Comparison of ENCODE assay signal across 15 cellular contexts in genomic region chr1:78229344-78229743, GRCh38.
DNase-seq lines count a peak whose midpoint lies in the region; TF ChIP-seq lines count a peak whose summit lies in the region.
"Had no signal": no experiment of that assay in that cellular context is flagged by ENCODE, and none has a peak within 500 bp of the region (broad histone marks: within the 10 kb centered on the region; RNA-seq: fewer than 3 reads in every experiment).

No MANE protein-coding gene starts in this region.

- H2BK5ac ChIP-seq in trophoblast cell (ENCODE audit: low read depth, low read length, poor library complexity), result no peak overlapping the region

- no peaks in the 10 kb centered on the region for H4K20me1 ChIP-seq in PC-9 (ENCODE audit: insufficient read depth)

- H3K79me2 ChIP-seq in PC-9 (ENCODE audit: low read depth) (no peaks in the 10 kb centered on the region), trophoblast cell (ENCODE audit: control insufficient read depth, insufficient read depth, low read length, poor library complexity) (no peaks in the 10 kb centered on the region)

- TF ChIP-seq CTCF in PC-9 (conservative IDR thresholded peaks at IDR 0.05), result no peak
- TF ChIP-seq CTCF in fibroblast of mammary gland (conservative IDR thresholded peaks at IDR 0.05; ENCODE audit: control insufficient read depth, insufficient read depth, low read depth, low read length), result no peak

- peaks cover 12% of the 10 kb centered on the region; the same call in 1 of the 2 replicates for H3F3A ChIP-seq in PC-9 (ENCODE audit: insufficient read depth, low read depth)

- CTCF ChIA-PET in PC-9 (lab: Charles Lee), result no interaction called here

- BruUV-seq in PC-9 (replicated peaks; lab: Mats Ljungman, UMichigan), result no TSS peak

- no peak overlapping the region for H4K91ac ChIP-seq in trophoblast cell (ENCODE audit: low read depth, low read length)

- H2BK120ac ChIP-seq in trophoblast cell (ENCODE audit: insufficient read depth, low read length, poor library complexity), result no peak overlapping the region

- no peak overlapping the region for H2AFZ ChIP-seq in PC-9
- no peak overlapping the region for H2AFZ ChIP-seq in trophoblast cell (ENCODE audit: insufficient read depth, low read length, poor library complexity)
- H2AFZ ChIP-seq: GM23338 had no signal

- no peak overlapping the region for H3K4me3 ChIP-seq in PC-9
- H3K4me3 ChIP-seq in fibroblast of mammary gland (ENCODE audit: control insufficient read depth, low read depth, low read length), result no peak overlapping the region
- no peak overlapping the region for H3K4me3 ChIP-seq in trophoblast cell (ENCODE audit: low read depth, low read length)
- H3K4me3 ChIP-seq: GM23338, SJSA1 had no signal

- peak; percentile 71 for DNase-seq in EH (ENCODE audit: low read depth)
- peak; percentile 11 to 85 for DNase-seq in PC-9
- peak; percentile 94 for DNase-seq in fibroblast of mammary gland (ENCODE audit: low read depth)
- DNase-seq in trophoblast cell, result peak; percentile 38 to 75
- no peak for DNase-seq in NCI-H510A treated with DMSO at 0.1 percent for 48 hours (lab: John Stamatoyannopoulos, UW)
- DNase-seq in NCI-H1092 (lab: John Stamatoyannopoulos, UW), result no peak
- no peak for DNase-seq in hippocampal formation (lab: John Stamatoyannopoulos, UW)
- DNase-seq in activated CD4-positive, alpha-beta T cell treated with anti-CD3 and anti-CD28 coated beads for 4 hours, result no peak
- DNase-seq: activated naive CD8-positive, alpha-beta T cell treated with anti-CD3 and anti-CD28 coated beads, Interleukin-2, amount 50 U/mL, for 24 hours; effector CD8-positive, alpha-beta T cell; NCI-H1105 treated with DMSO at 0.1 percent for 48 hours; NCI-H524 had no signal

- H3K4me1 ChIP-seq in PC-9 (replicated peaks; ENCODE audit: insufficient read depth), result peaks cover 13% of the 10 kb centered on the region
- no peaks in the 10 kb centered on the region for H3K4me1 ChIP-seq in trophoblast cell (ENCODE audit: control insufficient read depth in 1 of 2, insufficient read depth in 2 of 2, low read length in 2 of 2)
- H3K4me1 ChIP-seq: SJSA1 had no signal

- H3K79me1 ChIP-seq in trophoblast cell (ENCODE audit: low read length), result no peaks in the 10 kb centered on the region

- no peaks in the 10 kb centered on the region for H3K9me2 ChIP-seq in PC-9 (ENCODE audit: insufficient read depth)

- intact Hi-C loops in PC-9 (cut with micrococcal nuclease; ENCODE audit: unreplicated experiment), result no loop called here

- H3K27me3 ChIP-seq in PC-9 (ENCODE audit: insufficient read depth, low read depth), result no peaks in the 10 kb centered on the region
- no peaks in the 10 kb centered on the region for H3K27me3 ChIP-seq in trophoblast cell (ENCODE audit: insufficient read depth, low read length)
- H3K27me3 ChIP-seq: SJSA1 had no signal

- H2BK12ac ChIP-seq in trophoblast cell (ENCODE audit: low read length), result no peak overlapping the region

- no peak overlapping the region for H4K8ac ChIP-seq in trophoblast cell (ENCODE audit: low read depth, low read length)

- peak overlapping the region; percentile 19 for H3K27ac ChIP-seq in PC-9
- no peak overlapping the region for H3K27ac ChIP-seq in trophoblast cell (ENCODE audit: low read depth, low read length)
- H3K27ac ChIP-seq: SJSA1, VCaP had no signal

- POLR2A ChIA-PET in PC-9 (lab: Charles Lee; ENCODE audit: unreplicated experiment), result no interaction called here

- no peak overlapping the region for H4K12ac ChIP-seq in trophoblast cell (ENCODE audit: low read depth, low read length)

- H3K4ac ChIP-seq in trophoblast cell (ENCODE audit: low read depth, low read length), result no peak overlapping the region

- no peaks in the 10 kb centered on the region for H3K36me3 ChIP-seq in PC-9 (ENCODE audit: low read depth)
- no peaks in the 10 kb centered on the region for H3K36me3 ChIP-seq in trophoblast cell (ENCODE audit: control insufficient read depth in 1 of 2, insufficient read depth in 2 of 2, low read length in 2 of 2)
- H3K36me3 ChIP-seq: SJSA1 had no signal

- H3K9ac ChIP-seq in trophoblast cell (ENCODE audit: low read length), result no peak overlapping the region

- peak overlapping the region; percentile 45 for H3K4me2 ChIP-seq in PC-9
- H3K4me2 ChIP-seq in trophoblast cell (ENCODE audit: low read length), result no peak overlapping the region
- H3K4me2 ChIP-seq: GM23338 had no signal

- no peak overlapping the region for H3K14ac ChIP-seq in trophoblast cell (ENCODE audit: low read length)

- no peak overlapping the region for H3K23ac ChIP-seq in trophoblast cell (ENCODE audit: low read length)

- H2AK5ac ChIP-seq in trophoblast cell (ENCODE audit: low read length), result no peak overlapping the region

- H3K18ac ChIP-seq in trophoblast cell (ENCODE audit: low read length), result no peak overlapping the region

- H3K9me3 ChIP-seq in PC-9 (ENCODE audit: insufficient read depth, low read depth), result peaks cover 23% of the 10 kb centered on the region
- H3K9me3 ChIP-seq in trophoblast cell (ENCODE audit: insufficient read depth, low read depth, low read length), result no peaks in the 10 kb centered on the region
- H3K9me3 ChIP-seq: SJSA1 had no signal

- no CpG with 5 or more reads among the region's 3 CpGs for WGBS in trophoblast cell (ENCODE audit: extremely low coverage, insufficient coverage, insufficient read length)

Comparison
In these comparisons a context has a peak if more than half of its experiments do, and no peak if none do; other contexts are left out.
1. DNase-seq: peak in EH (single experiment), PC-9 (2 of 2), fibroblast of mammary gland (single experiment) and trophoblast cell (2 of 2); none in NCI-H510A treated with DMSO at 0.1 percent for 48 hours (single experiment), NCI-H1092 (single experiment), hippocampal formation (0 of 2) and activated CD4-positive, alpha-beta T cell treated with anti-CD3 and anti-CD28 coated beads for 4 hours (0 of 2).